Comparison of ENCODE assay signal across 28 cellular contexts in genomic region chr1:9749361-9749760, GRCh38.
"Had no signal": no experiment of that assay in that cellular context is flagged by ENCODE, and none has a peak within 500 bp of the region (broad histone marks: within the 10 kb centered on the region; RNA-seq: fewer than 3 reads in every experiment).

No MANE protein-coding gene starts in this region.

- H3K4me1 Mint-ChIP-seq: mesothelial cell of epicardium, naive B cell, nephron progenitor cell had no signal

- H3K27me3 ChIP-seq: left lung, ovary, suprapubic skin, tibial artery, upper lobe of right lung had no signal

- H3K4me3 ChIP-seq: left lung, lower lobe of right lung, ovary, prostate gland, skin epidermis, suprapubic skin, thoracic aorta, tibial artery, upper lobe of right lung had no signal

- H3K4me1 ChIP-seq: left lung, lower lobe of right lung, prostate gland, suprapubic skin, tibial artery, upper lobe of right lung had no signal

- H3K9me3 Mint-ChIP-seq: immature natural killer cell; mesothelial cell of epicardium; naive B cell; natural killer cell; nephron progenitor cell; stimulated activated naive CD8-positive, alpha-beta T cell treated with anti-CD3 and anti-CD28 coated beads, Interleukin-15, Interleukin-2, amounts not matched to agents 100 ng/mL and 50 ng/mL, for 24 hours had no signal

- H3K9me3 ChIP-seq: left lung, lower lobe of right lung, ovary, prostate gland, suprapubic skin, thoracic aorta, tibial artery, upper lobe of right lung had no signal

- DNase-seq: hypothalamus; immature natural killer cell; kidney; left colon; left lung; lower lobe of right lung; mesendoderm; naive B cell; natural killer cell; nephron progenitor cell; ovary; retina; right cardiac atrium; stimulated activated CD4-positive, alpha-beta T cell treated with anti-CD3 and anti-CD28 coated beads, Interleukin-12 subunit alpha, Interleukin-12 subunit beta, amount 100 ng/mL, for 4 hours; stimulated activated CD4-positive, alpha-beta T cell treated with anti-CD3 and anti-CD28 coated beads, Interleukin-15, amount 100 ng/mL, for 24 hours; stimulated activated CD4-positive, alpha-beta T cell treated with anti-CD3 and anti-CD28 coated beads, Interleukin-2, amount 100 ng/mL, for 24 hours; stimulated activated CD4-positive, alpha-beta T cell treated with anti-CD3 and anti-CD28 coated beads, Interleukin-4, amount 100 ng/mL, for 1 hour; stimulated activated naive CD4-positive, alpha-beta T cell; tibial artery; trophoblast cell; upper lobe of right lung had no signal

- H3K36me3 ChIP-seq: ovary had no signal

- H3K27ac ChIP-seq: left lung, lower lobe of right lung, ovary, prostate gland, skin epidermis, suprapubic skin, thoracic aorta, tibial artery, upper lobe of right lung had no signal

- ATAC-seq: left colon, left lung, lower lobe of right lung, natural killer cell, right cardiac atrium, sciatic nerve, upper lobe of right lung had no signal

- H3K27ac Mint-ChIP-seq: immature natural killer cell; mesothelial cell of epicardium; natural killer cell; nephron progenitor cell; stimulated activated naive CD8-positive, alpha-beta T cell treated with anti-CD3 and anti-CD28 coated beads, Interleukin-15, Interleukin-2, amounts not matched to agents 100 ng/mL and 50 ng/mL, for 24 hours had no signal

- H3K27me3 Mint-ChIP-seq: naive B cell; stimulated activated naive CD8-positive, alpha-beta T cell treated with anti-CD3 and anti-CD28 coated beads, Interleukin-15, Interleukin-2, amounts not matched to agents 100 ng/mL and 50 ng/mL, for 24 hours had no signal

- H3K4me3 Mint-ChIP-seq: immature natural killer cell; mesothelial cell of epicardium; naive B cell; natural killer cell; nephron progenitor cell; stimulated activated naive CD8-positive, alpha-beta T cell treated with anti-CD3 and anti-CD28 coated beads, Interleukin-15, Interleukin-2, amounts not matched to agents 100 ng/mL and 50 ng/mL, for 24 hours had no signal
